ENCODE assay signal across 34 cellular contexts in the genomic region with DNA sequence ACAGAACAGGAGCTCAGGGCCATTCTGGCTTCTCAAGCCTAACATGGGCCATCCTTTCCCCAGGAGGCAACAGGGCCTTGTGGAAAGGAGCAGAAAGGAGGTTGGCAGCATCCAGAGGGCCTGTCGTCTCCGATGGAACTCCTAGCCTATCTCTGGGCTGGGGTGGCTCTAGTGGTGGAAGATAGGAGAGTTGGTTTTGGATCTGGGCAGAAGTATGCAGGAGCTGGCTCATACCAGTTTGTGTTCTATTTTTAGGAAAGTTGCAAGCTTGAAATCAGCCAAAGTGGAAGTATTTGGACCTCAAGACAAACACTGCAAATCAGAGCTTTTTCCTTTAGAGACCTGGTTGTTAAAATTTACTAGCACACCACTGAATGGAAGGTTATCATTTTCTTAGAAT. TPM values are rescaled to one million over a fixed set of nuclear protein-coding genes. Genes with fewer than 3 reads are reported as not detected.
A peak's percentile ranks its signal among the peaks of the same experiment; 100 is the strongest.
DNase-seq lines count a peak whose midpoint lies in the region; ATAC-seq and TF ChIP-seq lines count a peak whose summit lies in the region.
"Had no signal": no experiment of that assay in that cellular context is flagged by ENCODE, and none has a peak within 500 bp of the region (broad histone marks: within the 10 kb centered on the region; RNA-seq: fewer than 3 reads in every experiment).

No MANE protein-coding gene starts in this region.

- H3K27me3 ChIP-seq in CD8-positive, alpha-beta T cell (ENCODE audit: insufficient read depth, low read length), result no peaks in the 10 kb centered on the region
- no peaks in the 10 kb centered on the region for H3K27me3 ChIP-seq in colonic mucosa
- H3K27me3 ChIP-seq: breast epithelium, hepatocyte, upper lobe of right lung had no signal

- in situ Hi-C loops in SK-MEL-5 (cut with HindIII; ENCODE audit: low pct_unique_long_range_greater_than_20kb, low sequenced_read_pairs), result no loop called here
- in situ Hi-C loops in ACHN (cut with HindIII; ENCODE audit: low pct_ligation_motif_present, low pct_unique_long_range_greater_than_20kb, low sequenced_read_pairs), result no loop called here

- H3K9me3 Mint-ChIP-seq in CD8-positive, alpha-beta T cell, result no peaks in the 10 kb centered on the region
- H3K9me3 Mint-ChIP-seq: activated T-cell treated with anti-CD3 and anti-CD28 coated beads, Interleukin-2, amount 50 U/mL, for 4 hours; H9 had no signal

- H3K9me3 ChIP-seq in CD8-positive, alpha-beta T cell (ENCODE audit: low read length), result no peaks in the 10 kb centered on the region
- no peaks in the 10 kb centered on the region for H3K9me3 ChIP-seq in colonic mucosa
- H3K9me3 ChIP-seq: breast epithelium, neutrophil, upper lobe of right lung had no signal

- intact Hi-C loops in left cardiac atrium (cut with DNase I) (no loop called here), sciatic nerve (cut with DNase I) (no loop called here), colonic mucosa (cut with DNase I) (no loop called here)
- intact Hi-C loops in CD8-positive, alpha-beta T cell (cut with DNase I, micrococcal nuclease), result loop anchor here in 1 of 2 experiments (10.0 kb wide), 1 partner anchor 368 kb away; no protein-coding TSS in a partner anchor

- no peak overlapping the region for H3K4me3 ChIP-seq in CD8-positive, alpha-beta T cell (ENCODE audit: low read depth, low read length)
- no peak overlapping the region for H3K4me3 ChIP-seq in colonic mucosa
- H3K4me3 ChIP-seq: breast epithelium, hepatocyte, upper lobe of right lung had no signal

- no peak for TF ChIP-seq CTCF in CD8-positive, alpha-beta T cell (IDR thresholded peaks at IDR 0.05)
- no peak for TF ChIP-seq CTCF in colonic mucosa (IDR thresholded peaks at IDR 0.05)
- TF ChIP-seq CTCF in omental fat pad (IDR thresholded peaks at IDR 0.05), result no peak

- peaks cover 51% of the 10 kb centered on the region for H3K4me1 Mint-ChIP-seq in CD8-positive, alpha-beta T cell (ENCODE audit: low read depth)
- H3K4me1 Mint-ChIP-seq: H9 had no signal

- DNase-seq in GM03348 (ENCODE audit: low spot score) (peak; percentile 16), SK-MEL-5 (ENCODE audit: low read depth, low spot score) (peak; percentile 53), left cardiac atrium (no peak), sciatic nerve (ENCODE audit: low spot score) (no peak), ACHN (no peak), colonic mucosa (no peak), omental fat pad (ENCODE audit: low spot score) (no peak)
- no peak for DNase-seq in CD8-positive, alpha-beta T cell
- DNase-seq: activated CD4-positive, alpha-beta T cell treated with anti-CD3 and anti-CD28 coated beads, Interleukin-2, amount 10 ng/mL, durations not matched to agents 7 days and 5 days; activated naive CD4-positive, alpha-beta T cell; activated T-cell treated with anti-CD3 and anti-CD28 coated beads, Interleukin-2, amount 50 U/mL, for 4 hours; C1 segment of cervical spinal cord; cortex of kidney; DMS79 treated with DMSO at 0.1 percent for 48 hours; foreskin keratinocyte; GF-D8; H9; left colon; NCI-H1105 treated with DMSO at 0.1 percent for 48 hours; NCI-H2081; NCI-H2227 treated with DMSO at 0.1 percent for 48 hours; NCI-H774; small intestine; stimulated activated CD4-positive, alpha-beta T cell treated with anti-CD3 and anti-CD28 coated beads, Interleukin-1b, Interleukin-23, amount 100 ng/mL, for 48 hours; stimulated activated CD8-positive, alpha-beta memory T cell treated with anti-CD3 and anti-CD28 coated beads, Interleukin-4, amount 100 ng/mL, for 48 hours; T-helper 9 cell; upper lobe of right lung; WERI-Rb-1 had no signal

- no peaks in the 10 kb centered on the region for H3K36me3 Mint-ChIP-seq in CD8-positive, alpha-beta T cell

- H3K4me1 ChIP-seq in CD8-positive, alpha-beta T cell (ENCODE audit: insufficient read depth, low read length), result peaks cover 53% of the 10 kb centered on the region
- no peaks in the 10 kb centered on the region for H3K4me1 ChIP-seq in colonic mucosa
- H3K4me1 ChIP-seq: breast epithelium had no signal

- no peak overlapping the region for H3K27ac ChIP-seq in CD8-positive, alpha-beta T cell (ENCODE audit: low read depth, low read length)
- no peak overlapping the region for H3K27ac ChIP-seq in colonic mucosa
- H3K27ac ChIP-seq: breast epithelium, foreskin keratinocyte, hepatocyte, neutrophil, upper lobe of right lung, WERI-Rb-1 had no signal

- H3K4me3 Mint-ChIP-seq in CD8-positive, alpha-beta T cell, result no peak overlapping the region
- H3K4me3 Mint-ChIP-seq: activated CD4-positive, alpha-beta T cell treated with anti-CD3 and anti-CD28 coated beads, Interleukin-2, amount 10 ng/mL, durations not matched to agents 7 days and 5 days; activated T-cell treated with anti-CD3 and anti-CD28 coated beads, Interleukin-2, amount 50 U/mL, for 4 hours; H9 had no signal

- no peaks in the 10 kb centered on the region for H3K27me3 Mint-ChIP-seq in CD8-positive, alpha-beta T cell (ENCODE audit: low read depth)

- ATAC-seq in left cardiac atrium, result peak; percentile 71 to 82
- peak; percentile 47 for ATAC-seq in sciatic nerve
- no peak for ATAC-seq in CD8-positive, alpha-beta T cell
- ATAC-seq in omental fat pad (ENCODE audit: low FRiP score), result no peak
- ATAC-seq: activated T-cell treated with anti-CD3 and anti-CD28 coated beads, Interleukin-2, amount 50 U/mL, for 4 hours; foreskin keratinocyte; left colon; upper lobe of right lung had no signal

- H3K27ac Mint-ChIP-seq in CD8-positive, alpha-beta T cell, result no peak overlapping the region
- H3K27ac Mint-ChIP-seq: activated CD4-positive, alpha-beta T cell treated with anti-CD3 and anti-CD28 coated beads, Interleukin-2, amount 10 ng/mL, durations not matched to agents 7 days and 5 days had no signal

- H3K9ac ChIP-seq in colonic mucosa (ENCODE audit: low read depth in 2 of 2, low read length in 2 of 2), result no peak overlapping the region

- POLR2A ChIA-PET in CD8-positive, alpha-beta T cell (lab: Charles Lee), result interaction anchor here (0.8 to 1.5 kb wide), 3 partner anchors 12 to 112 kb away, joined by 3 to 5 read pairs (median 3); no protein-coding TSS in a partner anchor

- CTCF ChIA-PET in CD8-positive, alpha-beta T cell (lab: Charles Lee), result interaction anchor here (0.6 to 11.3 kb wide), 3 partner anchors 8 to 84 kb away, joined by 3 to 147 read pairs (median 3); no protein-coding TSS in a partner anchor

- H3K36me3 ChIP-seq in CD8-positive, alpha-beta T cell (ENCODE audit: insufficient read depth, low read length), result no peaks in the 10 kb centered on the region
- no peaks in the 10 kb centered on the region for H3K36me3 ChIP-seq in colonic mucosa
- H3K36me3 ChIP-seq: breast epithelium, neutrophil, upper lobe of right lung, WERI-Rb-1 had no signal

RNA-seq across cellular contexts. Expression of gene XCR1, which starts 35.4 kb away (rescaled TPM):
- not detected in 2 replicates for total RNA-seq in SK-MEL-5 (2014; rRNA removed; shearing (Covaris generic))
- not detected in 2 replicates for polyA plus RNA-seq in SK-MEL-5 (2015; cell fraction: cytosol; rRNA removed)
- not detected in 2 replicates for polyA plus RNA-seq in SK-MEL-5 (2015; cell fraction: nucleus; rRNA removed)
- total RNA-seq in left cardiac atrium, result under 1 TPM; 0.08 to 0.09 TPM
- total RNA-seq in sciatic nerve, result 0.27 TPM
- total RNA-seq in CD8-positive, alpha-beta T cell, result not detected
- under 1 TPM; 0.05 to 0.17 TPM for total RNA-seq in colonic mucosa
- under 1 TPM in 3 of 4 donors, not detected in 1; 0.06 to 0.12 (median 0.09) TPM for total RNA-seq in omental fat pad
- total RNA-seq: activated CD4-positive, alpha-beta T cell treated with anti-CD3 and anti-CD28 coated beads, Interleukin-2, amount 10 ng/mL, durations not matched to agents 7 days and 5 days; activated T-cell treated with anti-CD3 and anti-CD28 coated beads, Interleukin-2, amount 50 U/mL, for 4 hours; foreskin keratinocyte; H9; OCI-LY7; pulmonary artery endothelial cell had no signal
- polyA plus RNA-seq: AG04450, foreskin keratinocyte had no signal

Comparison
In these comparisons a context has a peak if more than half of its experiments do, and no peak if none do; other contexts are left out.
1. DNase-seq: peak in GM03348 (single experiment) and SK-MEL-5 (single experiment); none in left cardiac atrium (single experiment), sciatic nerve (single experiment), CD8-positive, alpha-beta T cell (0 of 7), ACHN (single experiment), colonic mucosa (single experiment) and omental fat pad (single experiment).
2. ATAC-seq: peak in left cardiac atrium (2 of 2) and sciatic nerve (single experiment); none in CD8-positive, alpha-beta T cell (single experiment) and omental fat pad (single experiment).